In the genomic region with DNA sequence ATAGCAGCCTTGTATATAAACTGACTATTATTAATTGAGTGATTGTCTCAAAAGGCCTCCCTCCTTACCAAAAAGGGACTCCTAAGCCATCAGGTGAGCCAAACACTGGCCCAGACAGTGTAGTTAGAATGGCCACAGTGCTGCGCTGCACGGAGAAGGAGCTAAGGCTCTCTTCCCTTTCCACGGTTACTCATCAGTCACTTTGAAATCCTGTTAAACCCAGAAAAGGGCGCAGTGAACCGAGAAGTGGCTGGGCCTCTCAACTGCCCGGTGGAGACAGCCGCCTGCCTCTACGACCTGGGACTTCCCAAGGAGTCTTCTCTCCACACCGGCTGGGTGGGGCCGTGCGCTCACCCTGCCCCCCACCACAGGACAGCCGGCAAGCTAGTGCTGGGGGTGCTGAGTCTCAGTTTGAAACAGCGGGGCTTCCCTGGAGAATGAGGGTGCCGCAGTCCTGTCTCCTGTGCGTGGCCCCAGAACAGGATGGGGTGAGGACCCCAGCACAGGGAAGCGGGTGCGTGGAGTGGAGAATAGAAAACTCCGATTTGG, we compare ENCODE assay signal across 1 cellular context.
A peak's percentile ranks its signal among the peaks of the same experiment; 100 is the strongest.
TF ChIP-seq lines count a peak whose summit lies in the region.

No MANE protein-coding gene starts in this region.

TF ChIP-seq in HEK293, 187 proteins besides CTCF, POLR2A, EP300 and RAD21 (continued from another document):
- TF ChIP-seq, protein P1, sequence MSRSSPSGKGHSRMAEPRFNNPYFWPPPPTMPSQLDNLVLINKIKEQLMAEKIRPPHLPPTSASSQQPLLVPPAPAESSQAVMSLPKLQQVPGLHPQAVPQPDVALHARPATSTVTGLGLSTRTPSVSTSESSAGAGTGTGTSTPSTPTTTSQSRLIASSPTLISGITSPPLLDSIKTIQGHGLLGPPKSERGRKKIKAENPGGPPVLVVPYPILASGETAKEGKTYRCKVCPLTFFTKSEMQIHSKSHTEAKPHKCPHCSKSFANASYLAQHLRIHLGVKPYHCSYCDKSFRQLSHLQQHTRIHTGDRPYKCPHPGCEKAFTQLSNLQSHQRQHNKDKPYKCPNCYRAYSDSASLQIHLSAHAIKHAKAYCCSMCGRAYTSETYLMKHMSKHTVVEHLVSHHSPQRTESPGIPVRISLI (tag by site-specific recombination; IDR thresholded peaks at IDR 0.05): no peak
- TF ChIP-seq, protein P2, sequence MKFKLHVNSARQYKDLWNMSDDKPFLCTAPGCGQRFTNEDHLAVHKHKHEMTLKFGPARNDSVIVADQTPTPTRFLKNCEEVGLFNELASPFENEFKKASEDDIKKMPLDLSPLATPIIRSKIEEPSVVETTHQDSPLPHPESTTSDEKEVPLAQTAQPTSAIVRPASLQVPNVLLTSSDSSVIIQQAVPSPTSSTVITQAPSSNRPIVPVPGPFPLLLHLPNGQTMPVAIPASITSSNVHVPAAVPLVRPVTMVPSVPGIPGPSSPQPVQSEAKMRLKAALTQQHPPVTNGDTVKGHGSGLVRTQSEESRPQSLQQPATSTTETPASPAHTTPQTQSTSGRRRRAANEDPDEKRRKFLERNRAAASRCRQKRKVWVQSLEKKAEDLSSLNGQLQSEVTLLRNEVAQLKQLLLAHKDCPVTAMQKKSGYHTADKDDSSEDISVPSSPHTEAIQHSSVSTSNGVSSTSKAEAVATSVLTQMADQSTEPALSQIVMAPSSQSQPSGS (tag by site-specific recombination; IDR thresholded peaks at IDR 0.05; ENCODE audit: low read depth): no peak
- TF ChIP-seq ZNF621 (tag by site-specific recombination; IDR thresholded peaks at IDR 0.05): no peak
- peak; percentile 23 for TF ChIP-seq ZIC2 (tag by site-specific recombination; IDR thresholded peaks at IDR 0.05)
- TF ChIP-seq ZNF626 (tag by site-specific recombination; IDR thresholded peaks at IDR 0.05): no peak
- no peak for TF ChIP-seq ZNF423 (tag by site-specific recombination; IDR thresholded peaks at IDR 0.05)
